ENCODE assay signal across 1 cellular context in genomic region chr1:201283836-201284553, GRCh38.
TF ChIP-seq lines count a peak whose summit lies in the region.

No MANE protein-coding gene starts in this region.

TF ChIP-seq in H1, 55 proteins besides CTCF, POLR2A, EP300 and RAD21:
- no peak for TF ChIP-seq RXRA (IDR thresholded peaks at IDR 0.05; ENCODE audit: insufficient read depth, low read depth, low read length)
- no peak for TF ChIP-seq GABPA (IDR thresholded peaks at IDR 0.05; ENCODE audit: borderline replicate concordance, insufficient read depth, low read length)
- no peak for TF ChIP-seq POLR2AphosphoS5 (IDR thresholded peaks at IDR 0.05; ENCODE audit: low read depth, low read length)
- no peak for TF ChIP-seq CTBP2 (IDR thresholded peaks at IDR 0.05; ENCODE audit: borderline replicate concordance, insufficient read depth, insufficient read length, low read length)
- TF ChIP-seq SIX5 (IDR thresholded peaks at IDR 0.05; ENCODE audit: low read depth, low read length): no peak
- no peak for TF ChIP-seq USF2 (IDR thresholded peaks at IDR 0.05; ENCODE audit: low read length)
- TF ChIP-seq CBX8 (IDR thresholded peaks at IDR 0.05; ENCODE audit: borderline replicate concordance, low read depth, low read length): no peak
- TF ChIP-seq SIN3A (conservative IDR thresholded peaks at IDR 0.05 in 1 of 2, IDR thresholded peaks at IDR 0.05 in 1 of 2; ENCODE audit: low read depth in 1 of 2, low read length in 2 of 2): no peak
TF ChIP-seq in H1: peak in this region for 0.
